In genomic region chr7:69365588-69366241, GRCh38 we compare ENCODE assay signal across 1 cellular context.
TF ChIP-seq lines count a peak whose summit lies in the region.

No MANE protein-coding gene starts in this region.

TF ChIP-seq in HEK293, 187 proteins besides CTCF, POLR2A, EP300 and RAD21 (continued from another document):
- TF ChIP-seq PRDM2 (tag by site-specific recombination; IDR thresholded peaks at IDR 0.05; ENCODE audit: borderline replicate concordance) (no peak), TRIM28 (IDR thresholded peaks at IDR 0.05; ENCODE audit: borderline replicate concordance, low read length) (peak; percentile 65; the same call in 1 of the 2 replicates), ZNF645 (tag by site-specific recombination; IDR thresholded peaks at IDR 0.05) (no peak), ZNF157 (tag by site-specific recombination; IDR thresholded peaks at IDR 0.05) (no peak), ZNF214 (tag by site-specific recombination; IDR thresholded peaks at IDR 0.05; ENCODE audit: borderline replicate concordance) (peak; percentile 71), ZNF211 (tag by site-specific recombination; IDR thresholded peaks at IDR 0.05; ENCODE audit: low read depth) (no peak), ZNF416 (tag by site-specific recombination; IDR thresholded peaks at IDR 0.05) (no peak), KLF1 (tag by site-specific recombination; IDR thresholded peaks at IDR 0.05) (peak; percentile 75), GFI1B (tag by site-specific recombination; IDR thresholded peaks at IDR 0.05) (no peak), ZNF610 (tag by site-specific recombination; IDR thresholded peaks at IDR 0.05; ENCODE audit: borderline replicate concordance) (no peak), ZNF626 (tag by site-specific recombination; IDR thresholded peaks at IDR 0.05) (no peak), SP7 (tag by site-specific recombination; IDR thresholded peaks at IDR 0.05) (peak; percentile 90), ZBTB1 (tag by site-specific recombination; IDR thresholded peaks at IDR 0.05) (0 out of 2 replicates have a peak, but pooled peaks have one; percentile 14), REST (tag by site-specific recombination; IDR thresholded peaks at IDR 0.05) (no peak), PRDM4 (tag by site-specific recombination; IDR thresholded peaks at IDR 0.05) (0 out of 2 replicates have a peak, but pooled peaks have one; percentile 52), ZNF530 (tag by site-specific recombination; IDR thresholded peaks at IDR 0.05; ENCODE audit: low read depth) (no peak), PRDM1 (tag by site-specific recombination; IDR thresholded peaks at IDR 0.05) (no peak), ZNF175 (tag by site-specific recombination; IDR thresholded peaks at IDR 0.05) (no peak)
TF ChIP-seq in HEK293: peak in this region for 35.
